Comparison of ENCODE assay signal across 15 cellular contexts in genomic region chr7:49488573-49488972, GRCh38.
DNase-seq lines count a peak whose midpoint lies in the region; ATAC-seq and TF ChIP-seq lines count a peak whose summit lies in the region.
"Had no signal": no experiment of that assay in that cellular context is flagged by ENCODE, and none has a peak within 500 bp of the region (broad histone marks: within the 10 kb centered on the region; RNA-seq: fewer than 3 reads in every experiment).

No MANE protein-coding gene starts in this region.

- WGBS in mammary epithelial cell (ENCODE audit: low coverage, missing lambda C conversion rate): 80% methylated on average over 1 of the region's 1 CpG

- no peaks in the 10 kb centered on the region for H3K79me2 ChIP-seq in GM23338 (replicated peaks; ENCODE audit: insufficient read depth)
- no peaks in the 10 kb centered on the region for H3K79me2 ChIP-seq in mammary epithelial cell (ENCODE audit: insufficient read depth, low read length)

- H3K27ac Mint-ChIP-seq in GM23338 (peak overlapping the region; percentile 93), endothelial cell (ENCODE audit: unreplicated experiment) (peak overlapping the region; percentile 69), natural killer cell (no peak overlapping the region)
- H3K27ac Mint-ChIP-seq: CD4-positive, alpha-beta T cell; HFFc6 had no signal

- in situ Hi-C loops in mammary epithelial cell (cut with MboI; ENCODE audit: low sequenced_read_pairs in 2 of 2): no loop called here

- H3K4me3 ChIP-seq in GM23338 (no peak overlapping the region), mammary epithelial cell (replicated peaks in 1 of 3; ENCODE audit: insufficient read depth in 1 of 3, low read depth in 2 of 3, low read length in 3 of 3) (no peak overlapping the region)

- dilution Hi-C loops in mammary epithelial cell (cut with HindIII; ENCODE audit: low sequenced_read_pairs): no loop called here

- H3K36me3 Mint-ChIP-seq in GM23338 (ENCODE audit: low read depth) (no peaks in the 10 kb centered on the region), endothelial cell (ENCODE audit: low read depth, unreplicated experiment) (no peaks in the 10 kb centered on the region), natural killer cell (no peaks in the 10 kb centered on the region)

- H3K4me2 ChIP-seq in GM23338 (no peak overlapping the region; the same call in 1 of the 2 replicates), mammary epithelial cell (ENCODE audit: insufficient read depth, low read depth, low read length) (no peak overlapping the region)

- H3F3A ChIP-seq in GM23338 (replicated peaks; ENCODE audit: low read depth): no peaks in the 10 kb centered on the region

- no peaks in the 10 kb centered on the region for H3K9me2 ChIP-seq in GM23338 (ENCODE audit: insufficient read depth)

- ATAC-seq in GM23338 (no peak), HG03442 (IDR thresholded peaks at IDR 0.05; ENCODE audit: unreplicated experiment) (no peak), natural killer cell (no peak)
- ATAC-seq: HCT116 had no signal

- H2AFZ ChIP-seq in GM23338 (no peak overlapping the region), mammary epithelial cell (ENCODE audit: low read depth, low read length) (no peak overlapping the region)

- H3K4me3 Mint-ChIP-seq in GM23338 (no peak overlapping the region), endothelial cell (ENCODE audit: unreplicated experiment) (no peak overlapping the region), natural killer cell (no peak overlapping the region)
- H3K4me3 Mint-ChIP-seq: CD4-positive, alpha-beta T cell; HFFc6 had no signal

- CTCF ChIA-PET in mammary epithelial cell (lab: Charles Lee; ENCODE audit: low non-redundant PET): no interaction called here

- TF ChIP-seq CTCF in GM23338 (conservative IDR thresholded peaks at IDR 0.05; ENCODE audit: low read depth in 2 of 2) (no peak), endothelial cell (IDR thresholded peaks at IDR 0.05; ENCODE audit: unreplicated experiment) (no peak), natural killer cell (IDR thresholded peaks at IDR 0.05) (no peak), mammary epithelial cell (conservative IDR thresholded peaks at IDR 0.05 in 1 of 2, IDR thresholded peaks at IDR 0.05 in 1 of 2; ENCODE audit: extremely low read depth in 1 of 2, insufficient read depth in 1 of 2, low read depth in 1 of 2, low read length in 2 of 2) (no peak)

- H3K27me3 Mint-ChIP-seq in GM23338 (ENCODE audit: insufficient read depth, low read depth, poor library complexity) (no peaks in the 10 kb centered on the region), endothelial cell (ENCODE audit: unreplicated experiment) (no peaks in the 10 kb centered on the region), natural killer cell (ENCODE audit: low read depth in 2 of 2) (no peaks in the 10 kb centered on the region)
- H3K27me3 Mint-ChIP-seq: CD4-positive, alpha-beta T cell had no signal

- H3K4me1 Mint-ChIP-seq in GM23338 (peaks cover 45% of the 10 kb centered on the region), endothelial cell (ENCODE audit: unreplicated experiment) (peaks cover 19% of the 10 kb centered on the region), natural killer cell (no peaks in the 10 kb centered on the region)

- DNase-seq in GM23338 (ENCODE audit: low spot score): no peak
- peak; percentile 36 for DNase-seq in NCI-H82 treated with DMSO at 0.1 percent for 48 hours (lab: John Stamatoyannopoulos, UW; ENCODE audit: unreplicated experiment)
- no peak for DNase-seq in endothelial cell (ENCODE audit: low spot score)
- DNase-seq in natural killer cell: no peak
- DNase-seq in mammary epithelial cell: no peak
- DNase-seq: ACHN; BE2C; Caco-2; CD4-positive, alpha-beta T cell; GOT3; H7; HFFc6 had no signal

- no TSS peak for BruUV-seq in mammary epithelial cell (replicated peaks; lab: Mats Ljungman, UMichigan)

- H3K36me3 ChIP-seq in GM23338 (ENCODE audit: insufficient read depth) (no peaks in the 10 kb centered on the region), mammary epithelial cell (ENCODE audit: insufficient read depth, low read length) (no peaks in the 10 kb centered on the region)
- H3K36me3 ChIP-seq: BE2C had no signal

- H3K4me1 ChIP-seq in GM23338 (ENCODE audit: insufficient read depth): peaks cover 45% of the 10 kb centered on the region
- no peaks in the 10 kb centered on the region for H3K4me1 ChIP-seq in mammary epithelial cell (ENCODE audit: insufficient read depth, low read length)
- H3K4me1 ChIP-seq: BE2C, Caco-2 had no signal

- H3K27ac ChIP-seq in GM23338 (ENCODE audit: low read depth) (peak overlapping the region; percentile 58; the same call in 1 of the 2 replicates), mammary epithelial cell (ENCODE audit: insufficient read depth, low read depth, low read length) (no peak overlapping the region)
- H3K27ac ChIP-seq: C4-2B had no signal

- H3K9me3 Mint-ChIP-seq in GM23338: no peaks in the 10 kb centered on the region
- H3K9me3 Mint-ChIP-seq in endothelial cell (ENCODE audit: unreplicated experiment): no peaks in the 10 kb centered on the region
- peaks cover 0 to under 1% of the 10 kb centered on the region in 2 donors for H3K9me3 Mint-ChIP-seq in natural killer cell
- H3K9me3 Mint-ChIP-seq: CD4-positive, alpha-beta T cell had no signal

- H3K27me3 ChIP-seq in GM23338 (ENCODE audit: insufficient read depth) (no peaks in the 10 kb centered on the region), mammary epithelial cell (ENCODE audit: insufficient read depth, low read length) (no peaks in the 10 kb centered on the region)
- H3K27me3 ChIP-seq: BE2C had no signal

- intact Hi-C loops in natural killer cell (cut with micrococcal nuclease): no loop called here
- intact Hi-C loops in mammary epithelial cell (cut with micrococcal nuclease): no loop called here

- H4K20me1 ChIP-seq in GM23338 (replicated peaks; ENCODE audit: insufficient read depth) (no peaks in the 10 kb centered on the region), mammary epithelial cell (ENCODE audit: insufficient read depth, low read length) (no peaks in the 10 kb centered on the region)

- H3K9ac ChIP-seq in mammary epithelial cell (ENCODE audit: insufficient read depth, low read length): no peak overlapping the region

- H3K9me3 ChIP-seq in mammary epithelial cell (replicated peaks; ENCODE audit: insufficient read depth, low read length): no peaks in the 10 kb centered on the region
- H3K9me3 ChIP-seq: BE2C, Caco-2 had no signal

TF ChIP-seq in GM23338, 12 proteins besides CTCF, POLR2A, EP300 and RAD21 (continues in another document):
- no peak for TF ChIP-seq ZNF462 (CRISPR knock-in tag; IDR thresholded peaks at IDR 0.05)
- TF ChIP-seq JUNB (IDR thresholded peaks at IDR 0.05; ENCODE audit: unreplicated experiment): no peak
- TF ChIP-seq NANOG (IDR thresholded peaks at IDR 0.05; ENCODE audit: borderline replicate concordance): no peak

Comparison
In these comparisons a context has a peak if more than half of its experiments do, and no peak if none do; other contexts are left out.
1. H3K27ac Mint-ChIP-seq: peak in GM23338 (single experiment) and endothelial cell (single experiment); none in natural killer cell (0 of 2).